Comparison of ENCODE assay signal across 11 cellular contexts in genomic region chr16:11101695-11102522, GRCh38.
DNase-seq lines count a peak whose midpoint lies in the region; ATAC-seq and TF ChIP-seq lines count a peak whose summit lies in the region.
"Had no signal": no experiment of that assay in that cellular context is flagged by ENCODE, and none has a peak within 500 bp of the region (broad histone marks: within the 10 kb centered on the region; RNA-seq: fewer than 3 reads in every experiment).

No MANE protein-coding gene starts in this region.

- no peak overlapping the region for H3K27ac ChIP-seq in psoas muscle
- H3K27ac ChIP-seq: SJSA1 had no signal

- H3K4me3 ChIP-seq in psoas muscle, result no peak overlapping the region
- H3K4me3 ChIP-seq: ovary, SJSA1 had no signal

- H3K4me1 Mint-ChIP-seq in HFFc6 (ENCODE audit: low read depth) (peaks cover 84% of the 10 kb centered on the region), CD14-positive monocyte (peaks cover 20% of the 10 kb centered on the region)
- H3K4me1 Mint-ChIP-seq in T-helper 2 cell treated with Interferon-gamma antibody and Interleukin-4, amounts not matched to agents 5 μg/mL and 100 μg/mL, for 36 hours (ENCODE audit: low read depth), result peaks cover 81% of the 10 kb centered on the region

- in situ Hi-C loops in KBM-7 (cut with MboI; ENCODE audit: low pct_unique_long_range_greater_than_20kb, low sequenced_read_pairs), result no loop called here

- H3K4me3 Mint-ChIP-seq in HFFc6, result no peak overlapping the region
- peak overlapping the region; percentile 39 for H3K4me3 Mint-ChIP-seq in T-helper 2 cell treated with Interferon-gamma antibody and Interleukin-4, amounts not matched to agents 5 μg/mL and 100 μg/mL, for 36 hours
- no peak overlapping the region for H3K4me3 Mint-ChIP-seq in CD14-positive monocyte

- ATAC-seq in psoas muscle, result no peak

- H3K27me3 Mint-ChIP-seq in HFFc6 (ENCODE audit: insufficient read depth) (no peaks in the 10 kb centered on the region; the same call in 1 of the 2 replicates), CD14-positive monocyte (ENCODE audit: low read depth in 3 of 3) (no peaks in the 10 kb centered on the region)
- H3K27me3 Mint-ChIP-seq in T-helper 2 cell treated with Interferon-gamma antibody and Interleukin-4, amounts not matched to agents 5 μg/mL and 100 μg/mL, for 36 hours (ENCODE audit: low read depth), result no peaks in the 10 kb centered on the region

- peak; percentile 54 for TF ChIP-seq CTCF in HFFc6 (IDR thresholded peaks at IDR 0.05)
- TF ChIP-seq CTCF in psoas muscle (IDR thresholded peaks at IDR 0.05), result peak; percentile 12
- no peak for TF ChIP-seq CTCF in CD14-positive monocyte (IDR thresholded peaks at IDR 0.05)

- H3K27ac Mint-ChIP-seq in HFFc6, result no peak overlapping the region
- peak overlapping the region; percentile 95 for H3K27ac Mint-ChIP-seq in T-helper 2 cell treated with Interferon-gamma antibody and Interleukin-4, amounts not matched to agents 5 μg/mL and 100 μg/mL, for 36 hours
- H3K27ac Mint-ChIP-seq in CD14-positive monocyte, result no peak overlapping the region

- H3K9me3 Mint-ChIP-seq in HFFc6 (no peaks in the 10 kb centered on the region), CD14-positive monocyte (no peaks in the 10 kb centered on the region)
- H3K9me3 Mint-ChIP-seq in T-helper 2 cell treated with Interferon-gamma antibody and Interleukin-4, amounts not matched to agents 5 μg/mL and 100 μg/mL, for 36 hours, result no peaks in the 10 kb centered on the region

- intact Hi-C loops in psoas muscle (cut with DNase I) (loop anchor here (5.0 kb wide), 2 partner anchors 130 to 155 kb away; partner anchors contain the start of gene SOCS1 (in 2 of the 2)), CD14-positive monocyte (cut with micrococcal nuclease) (no loop called here)

- H3K36me3 Mint-ChIP-seq in HFFc6 (ENCODE audit: low read depth) (no peaks in the 10 kb centered on the region; the same call in 1 of the 2 replicates), CD14-positive monocyte (peaks cover 33 to 34% of the 10 kb centered on the region in 2 donors)
- H3K36me3 Mint-ChIP-seq in T-helper 2 cell treated with Interferon-gamma antibody and Interleukin-4, amounts not matched to agents 5 μg/mL and 100 μg/mL, for 36 hours (ENCODE audit: low read depth), result peaks cover 13% of the 10 kb centered on the region

- H3K9me3 ChIP-seq in psoas muscle, result no peaks in the 10 kb centered on the region
- H3K9me3 ChIP-seq: ovary, SJSA1 had no signal

- H3K27me3 ChIP-seq in psoas muscle (ENCODE audit: insufficient read depth in 3 of 3, low read length in 2 of 3), result no peaks in the 10 kb centered on the region
- H3K27me3 ChIP-seq: ovary, SJSA1 had no signal

- H3K36me3 ChIP-seq in psoas muscle (ENCODE audit: insufficient read depth in 1 of 2, low read depth in 1 of 2), result no peaks in the 10 kb centered on the region
- H3K36me3 ChIP-seq: ovary, SJSA1 had no signal

- peaks cover 27% of the 10 kb centered on the region for H3K4me1 ChIP-seq in psoas muscle

- DNase-seq in HFFc6 (no peak), erythroblast (lab: John Stamatoyannopoulos, UW) (peak; percentile 87 to 94), psoas muscle (no peak), iPS-NIHi7 (ENCODE audit: extremely low spot score) (no peak), CD14-positive monocyte (ENCODE audit: low spot score) (no peak), KBM-7 (no peak)
- no peak for DNase-seq in T-helper 2 cell treated with Interferon-gamma antibody and Interleukin-4, amounts not matched to agents 5 μg/mL and 100 μg/mL, for 36 hours (ENCODE audit: low spot score)
- DNase-seq: activated CD8-positive, alpha-beta memory T cell treated with anti-CD3 and anti-CD28 coated beads, Interleukin-2, amount 50 U/mL, for 4 hours; NCI-H2107 had no signal

- 63 to 71% (median 64%) methylated on average over 9 of the region's 9 CpGs for WGBS in psoas muscle, 3 donors

- TF ChIP-seq POLR2A in erythroblast (IDR thresholded peaks at IDR 0.05; ENCODE audit: low read length), result no peak

Comparison
In these comparisons a context has a peak if more than half of its experiments do, and no peak if none do; other contexts are left out.
1. DNase-seq: peak in erythroblast (2 of 2); none in HFFc6 (single experiment), T-helper 2 cell treated with Interferon-gamma antibody and Interleukin-4, amounts not matched to agents 5 μg/mL and 100 μg/mL, for 36 hours (single experiment), psoas muscle (0 of 2), iPS-NIHi7 (single experiment), CD14-positive monocyte (single experiment) and KBM-7 (single experiment).
2. intact Hi-C loops: an anchor here in psoas muscle (5.0 kb wide); none called in CD14-positive monocyte.